12 cellular contexts compared by ENCODE assay signal in genomic region chr4:42123071-42123644, GRCh38. TPM values are rescaled to one million over a fixed set of nuclear protein-coding genes. Genes with fewer than 3 reads are reported as not detected.
A peak's percentile ranks its signal among the peaks of the same experiment; 100 is the strongest.
DNase-seq lines count a peak whose midpoint lies in the region; ATAC-seq and FAIRE-seq lines count a peak whose summit lies in the region.
"Had no signal": no experiment of that assay in that cellular context is flagged by ENCODE, and none has a peak within 500 bp of the region (broad histone marks: within the 10 kb centered on the region; RNA-seq: fewer than 3 reads in every experiment).

No MANE protein-coding gene starts in this region.

- FAIRE-seq in GM18507 (lab: Jason Lieb, UNC), result peak; percentile 15
- FAIRE-seq: A204.1, H54 had no signal

- DNase-seq in GM18507 (ENCODE audit: extremely low spot score, insufficient read length, low read depth) (no peak), RKO (ENCODE audit: low spot score) (peak; percentile 25), renal cortical epithelial cell (ENCODE audit: low read depth) (peak; percentile 66), H7 (no peak), islet precursor cell (no peak), NCI-H2081 (lab: John Stamatoyannopoulos, UW) (no peak)
- DNase-seq: CD8-positive, alpha-beta T cell; COR-L47; DMS53 had no signal

- ATAC-seq in HG02759 (IDR thresholded peaks at IDR 0.05; ENCODE audit: unreplicated experiment), result peak; percentile 58
- ATAC-seq: CD8-positive, alpha-beta T cell had no signal

- H3K4me3 ChIP-seq in H7 (ENCODE audit: insufficient read depth, low read depth, low read length), result no peak overlapping the region

- H3K36me3 ChIP-seq in H7 (replicated peaks; ENCODE audit: control insufficient read depth, insufficient read depth, low read length), result peaks cover 2% of the 10 kb centered on the region

- H3K27me3 ChIP-seq in H7 (ENCODE audit: control insufficient read depth, insufficient read depth, low read length), result no peaks in the 10 kb centered on the region

RNA-seq across cellular contexts. Expression of gene BEND4, which starts 29.3 kb away (rescaled TPM):
- not detected in 2 replicates for total RNA-seq in renal cortical epithelial cell
- 5.2 and 8.8 TPM in 2 replicates for total RNA-seq in H7 (2014; rRNA removed; shearing (Covaris generic))

Comparison
In these comparisons a context has a peak if more than half of its experiments do, and no peak if none do; other contexts are left out.
1. DNase-seq: peak in RKO (single experiment) and renal cortical epithelial cell (single experiment); none in GM18507 (single experiment), H7 (single experiment), islet precursor cell (single experiment) and NCI-H2081 (0 of 2).